In the genomic region with DNA sequence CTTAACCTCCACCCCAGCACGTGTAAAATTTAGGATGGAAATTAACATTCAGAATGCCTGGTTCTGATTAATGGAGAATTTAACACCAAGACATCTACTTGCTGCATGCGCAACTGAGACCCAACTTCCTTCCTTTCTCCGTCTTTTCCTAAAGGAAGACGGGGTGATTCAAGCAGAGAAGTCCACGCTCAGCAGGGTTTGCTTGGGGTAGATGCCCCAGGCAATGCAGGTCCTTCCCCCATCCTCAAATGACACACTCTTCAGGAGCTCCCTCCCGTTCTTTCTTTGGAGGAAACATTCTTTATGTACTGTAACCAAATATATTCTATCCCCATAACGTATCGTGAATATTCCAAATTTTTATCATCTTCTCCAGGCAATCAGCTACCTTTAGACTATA, we compare ENCODE assay signal across 24 cellular contexts.
"Had no signal": no experiment of that assay in that cellular context is flagged by ENCODE, and none has a peak within 500 bp of the region (broad histone marks: within the 10 kb centered on the region; RNA-seq: fewer than 3 reads in every experiment).

No MANE protein-coding gene starts in this region.

- H3K4me1 ChIP-seq: colonic mucosa, psoas muscle had no signal

- H3K27ac ChIP-seq: colonic mucosa, pancreas, psoas muscle, right lobe of liver, testis, tibial nerve, upper lobe of right lung, vagina had no signal

- H3K9me3 ChIP-seq: colonic mucosa, pancreas, psoas muscle, right lobe of liver, testis, tibial nerve, upper lobe of right lung, vagina had no signal

- H3K27ac Mint-ChIP-seq: endodermal cell; mesothelial cell of epicardium; natural killer cell; stimulated activated naive B cell treated with anti-CD40 and anti-IgM and Interleukin-4, amounts not matched to agents 10 μg/mL and 1 μg/mL and 100 μg/mL, for 72 hours; stimulated activated naive CD8-positive, alpha-beta T cell treated with anti-CD3 and anti-CD28 coated beads, Interleukin-15, amount 100 ng/mL, for 72 hours had no signal

- FAIRE-seq: endothelial cell of umbilical vein, islet of Langerhans, pancreas had no signal

- ATAC-seq: heart right ventricle; natural killer cell; pancreas; psoas muscle; right lobe of liver; stimulated activated naive B cell treated with anti-CD40 and anti-IgM and Interleukin-4, amounts not matched to agents 10 μg/mL and 1 μg/mL and 100 μg/mL, for 72 hours; stimulated activated naive CD8-positive, alpha-beta T cell treated with anti-CD3 and anti-CD28 coated beads, Interleukin-15, amount 100 ng/mL, for 72 hours; upper lobe of right lung had no signal

- H3K27me3 ChIP-seq: colonic mucosa, heart right ventricle, pancreas, right lobe of liver, testis, tibial nerve, upper lobe of right lung, vagina had no signal

- H3K36me3 ChIP-seq: colonic mucosa, heart right ventricle, pancreas, right lobe of liver, tibial nerve, upper lobe of right lung, vagina had no signal

- H3K36me3 Mint-ChIP-seq: mesothelial cell of epicardium; natural killer cell; stimulated activated naive B cell treated with anti-CD40 and anti-IgM and Interleukin-4, amounts not matched to agents 10 μg/mL and 1 μg/mL and 100 μg/mL, for 72 hours had no signal

- DNase-seq: colonic mucosa; effector CD4-positive, alpha-beta T cell; endodermal cell; erythroblast; heart right ventricle; hypothalamus; kidney glomerular epithelial cell; natural killer cell; occipital lobe; pancreas; psoas muscle; retina; right lobe of liver; stimulated activated CD4-positive, alpha-beta T cell treated with anti-CD3 and anti-CD28 coated beads, Interleukin-2, amount 100 ng/mL, for 24 hours; stimulated activated CD4-positive, alpha-beta T cell treated with anti-CD3 and anti-CD28 coated beads, Interleukin-4, amount 100 ng/mL, for 4 hours; stimulated activated naive B cell treated with anti-CD40 and anti-IgM and Interleukin-4, amounts not matched to agents 10 μg/mL and 1 μg/mL and 100 μg/mL, for 72 hours; stimulated activated naive CD8-positive, alpha-beta T cell treated with anti-CD3 and anti-CD28 coated beads, Interleukin-15, amount 100 ng/mL, for 72 hours; testis; upper lobe of right lung had no signal

- H3K9me3 Mint-ChIP-seq: natural killer cell; stimulated activated naive CD8-positive, alpha-beta T cell treated with anti-CD3 and anti-CD28 coated beads, Interleukin-15, amount 100 ng/mL, for 72 hours had no signal

- H3K4me1 Mint-ChIP-seq: endodermal cell; stimulated activated naive B cell treated with anti-CD40 and anti-IgM and Interleukin-4, amounts not matched to agents 10 μg/mL and 1 μg/mL and 100 μg/mL, for 72 hours had no signal

- H3K4me3 ChIP-seq: colonic mucosa, heart right ventricle, pancreas, psoas muscle, right lobe of liver, testis, tibial nerve, upper lobe of right lung, vagina had no signal

- H3K27me3 Mint-ChIP-seq: stimulated activated naive B cell treated with anti-CD40 and anti-IgM and Interleukin-4, amounts not matched to agents 10 μg/mL and 1 μg/mL and 100 μg/mL, for 72 hours; stimulated activated naive CD8-positive, alpha-beta T cell treated with anti-CD3 and anti-CD28 coated beads, Interleukin-15, amount 100 ng/mL, for 72 hours had no signal

- H3K4me3 Mint-ChIP-seq: endodermal cell; mesothelial cell of epicardium; natural killer cell; stimulated activated naive B cell treated with anti-CD40 and anti-IgM and Interleukin-4, amounts not matched to agents 10 μg/mL and 1 μg/mL and 100 μg/mL, for 72 hours; stimulated activated naive CD8-positive, alpha-beta T cell treated with anti-CD3 and anti-CD28 coated beads, Interleukin-15, amount 100 ng/mL, for 72 hours had no signal
